Comparison of ENCODE assay signal across 8 cellular contexts in the genomic region with DNA sequence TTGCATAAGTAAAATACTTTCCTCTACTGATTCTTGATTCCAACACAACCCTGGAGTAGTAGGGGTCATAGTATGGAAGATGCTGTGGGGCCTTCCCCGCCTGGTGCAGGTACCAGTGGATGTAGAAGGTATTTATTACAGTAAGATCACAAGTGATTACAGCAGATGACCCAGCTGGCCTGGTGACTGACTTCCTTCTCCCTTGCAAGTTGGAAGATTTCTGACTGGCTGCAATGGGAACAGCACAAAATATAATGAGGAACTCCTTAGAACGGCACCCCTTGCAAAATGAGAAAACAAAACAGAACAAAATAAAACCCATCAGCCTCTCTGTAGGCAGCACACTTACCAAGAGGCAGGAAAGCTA.
DNase-seq lines count a peak whose midpoint lies in the region; ATAC-seq and TF ChIP-seq lines count a peak whose summit lies in the region.

No MANE protein-coding gene starts in this region.

- peak overlapping the region; percentile 74 for H2AFZ ChIP-seq in parathyroid adenoma

- H3K9me3 Mint-ChIP-seq in Calu3 (ENCODE audit: low read depth, unreplicated experiment), result no peaks in the 10 kb centered on the region

- no TSS peak for BruUV-seq in Calu3 (replicated peaks; lab: Mats Ljungman, UMichigan)

- no peaks in the 10 kb centered on the region for H3K9me3 ChIP-seq in parathyroid adenoma (ENCODE audit: control insufficient read depth, low read length)

- H3K27me3 ChIP-seq in parathyroid adenoma (ENCODE audit: control insufficient read depth, insufficient read depth, low read length), result no peaks in the 10 kb centered on the region

- no peaks in the 10 kb centered on the region for H3K79me2 ChIP-seq in parathyroid adenoma

- no peak overlapping the region for H3K4me3 Mint-ChIP-seq in Calu3 (ENCODE audit: low read depth, unreplicated experiment)

- in situ Hi-C loops in G401 (cut with HindIII; ENCODE audit: low sequenced_read_pairs), result no loop called here

- H3K4me3 ChIP-seq in Jurkat, Clone E6-1 (ENCODE audit: low read length), result peak overlapping the region; percentile 20; the same call in 1 of the 2 replicates
- H3K4me3 ChIP-seq in parathyroid adenoma (ENCODE audit: low read depth, low read length) (no peak overlapping the region), coronary artery (no peak overlapping the region)

- H3K36me3 Mint-ChIP-seq in Calu3 (ENCODE audit: insufficient read depth, unreplicated experiment), result no peaks in the 10 kb centered on the region

- TF ChIP-seq CTCF in parathyroid adenoma (IDR thresholded peaks at IDR 0.05) (no peak), Calu3 (IDR thresholded peaks at IDR 0.05; ENCODE audit: unreplicated experiment) (no peak), coronary artery (IDR thresholded peaks at IDR 0.05) (no peak)

- CTCF ChIA-PET in Calu3 (lab: Charles Lee), result interaction anchor here (0.6 to 1.8 kb wide), 24 partner anchors 9 to 435 kb away, joined by 3 to 17 read pairs (median 5); partner anchors contain the start of gene SFRP4

- ATAC-seq in HG03045 (IDR thresholded peaks at IDR 0.05; ENCODE audit: unreplicated experiment), result no peak

- intact Hi-C loops in Calu3 (cut with micrococcal nuclease; ENCODE audit: unreplicated experiment), result loop anchor here (1.0 to 10.0 kb wide), 3 partner anchors 60 to 434 kb away; no protein-coding TSS in a partner anchor

- no peak overlapping the region for H3K27ac Mint-ChIP-seq in Calu3 (ENCODE audit: unreplicated experiment)

- no peaks in the 10 kb centered on the region for H3K4me1 ChIP-seq in parathyroid adenoma

- no peak overlapping the region for H3K27ac ChIP-seq in parathyroid adenoma
- peak overlapping the region in 1 of 2 donors; percentile 46 for H3K27ac ChIP-seq in coronary artery

- DNase-seq in G401 (ENCODE audit: low spot score) (peak; percentile 18), cerebellar cortex (ENCODE audit: low spot score) (peak; percentile 9), Calu3 (no peak), NCI-H526 treated with DMSO at 0.1 percent for 48 hours (lab: John Stamatoyannopoulos, UW) (no peak), coronary artery (ENCODE audit: low spot score) (no peak)
- no peak for DNase-seq in Jurkat, Clone E6-1 (ENCODE audit: low read depth, low spot score)

- H3K36me3 ChIP-seq in parathyroid adenoma (ENCODE audit: control insufficient read depth, insufficient read depth, low read length), result no peaks in the 10 kb centered on the region

- H3K27me3 Mint-ChIP-seq in Calu3 (ENCODE audit: unreplicated experiment), result no peaks in the 10 kb centered on the region

- H3K9ac ChIP-seq in parathyroid adenoma, result no peak overlapping the region

- H3K4me1 Mint-ChIP-seq in Calu3 (ENCODE audit: low read depth, unreplicated experiment), result peaks cover 9% of the 10 kb centered on the region

- no peak overlapping the region for H3K4me2 ChIP-seq in parathyroid adenoma (ENCODE audit: low read length)

Comparison
In these comparisons a context has a peak if more than half of its experiments do, and no peak if none do; other contexts are left out.
1. DNase-seq: peak in G401 (single experiment) and cerebellar cortex (single experiment); none in Jurkat, Clone E6-1 (single experiment), Calu3 (single experiment), NCI-H526 treated with DMSO at 0.1 percent for 48 hours (single experiment) and coronary artery (single experiment).